1 cellular context compared by ENCODE assay signal in genomic region chr22:42799462-42800405, GRCh38.
TF ChIP-seq lines count a peak whose summit lies in the region.

No MANE protein-coding gene starts in this region.

TF ChIP-seq in GM23338, 12 proteins besides CTCF, POLR2A, EP300 and RAD21 (continued from another document):
- TF ChIP-seq ZNF462 (CRISPR knock-in tag; IDR thresholded peaks at IDR 0.05), result no peak
- TF ChIP-seq ZNF114 (CRISPR knock-in tag; IDR thresholded peaks at IDR 0.05), result no peak
- TF ChIP-seq EZH2phosphoT487 (IDR thresholded peaks at IDR 0.05; ENCODE audit: unreplicated experiment), result no peak
- TF ChIP-seq STAT1 (IDR thresholded peaks at IDR 0.05; ENCODE audit: unreplicated experiment), result no peak
